Comparison of ENCODE assay signal across 15 cellular contexts in the genomic region with DNA sequence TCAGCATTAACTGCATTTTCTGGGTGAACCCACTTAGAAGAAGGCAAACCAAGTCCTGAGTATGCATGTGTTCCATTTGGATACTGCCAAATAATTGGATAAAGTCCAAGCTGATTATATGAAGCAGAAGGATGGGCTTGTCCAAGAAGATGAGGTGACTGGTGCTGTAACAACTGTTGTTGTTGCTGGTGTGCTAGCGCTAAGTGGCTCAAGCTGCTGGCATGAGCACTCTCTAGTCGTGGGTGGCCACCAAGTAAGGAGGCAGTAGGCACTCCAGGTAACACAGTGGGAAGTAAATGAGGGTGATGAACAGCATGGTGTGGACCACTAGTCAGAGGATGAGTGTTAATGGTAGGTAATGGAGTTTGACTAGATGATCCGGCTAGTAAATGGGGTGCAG.
DNase-seq lines count a peak whose midpoint lies in the region; ATAC-seq and TF ChIP-seq lines count a peak whose summit lies in the region.
"Had no signal": no experiment of that assay in that cellular context is flagged by ENCODE, and none has a peak within 500 bp of the region (broad histone marks: within the 10 kb centered on the region; RNA-seq: fewer than 3 reads in every experiment).

No MANE protein-coding gene starts in this region.

- H3K4me3 ChIP-seq in naive thymus-derived CD4-positive, alpha-beta T cell (ENCODE audit: low read length) = no peak overlapping the region
- no peak overlapping the region for H3K4me3 ChIP-seq in SK-N-SH (ENCODE audit: low read depth in 2 of 2, low read length in 1 of 2)
- H3K4me3 ChIP-seq: MG63 had no signal

- H3K4me1 ChIP-seq in naive thymus-derived CD4-positive, alpha-beta T cell (ENCODE audit: control insufficient read depth in 2 of 2, insufficient read depth in 2 of 2, low read length in 2 of 2) = peaks cover 9 to 16% of the 10 kb centered on the region in 2 donors
- peaks cover 18 to 33% of the 10 kb centered on the region in 2 experiments; a peak in 3 of 4 replicates for H3K4me1 ChIP-seq in SK-N-SH (ENCODE audit: control insufficient read depth in 1 of 2, insufficient read depth in 2 of 2, low read depth in 1 of 2, low read length in 1 of 2)

- H3K9me3 Mint-ChIP-seq in T-helper 2 cell treated with Interferon-gamma antibody and Interleukin-4, amounts not matched to agents 5 μg/mL and 100 μg/mL, for 36 hours = peaks cover 7% of the 10 kb centered on the region
- peaks cover 8% of the 10 kb centered on the region for H3K9me3 Mint-ChIP-seq in activated CD8-positive, alpha-beta T cell treated with anti-CD3 and anti-CD28 coated beads, Interleukin-2, amount 10 ng/mL, durations not matched to agents 7 days and 5 days (ENCODE audit: insufficient read depth)
- H3K9me3 Mint-ChIP-seq in naive thymus-derived CD4-positive, alpha-beta T cell = peaks cover 0 to 4% (median 0%) of the 10 kb centered on the region in 11 donors
- H3K9me3 Mint-ChIP-seq: CD4-positive, CD25-positive, alpha-beta regulatory T cell had no signal

- H3K27me3 Mint-ChIP-seq in T-helper 2 cell treated with Interferon-gamma antibody and Interleukin-4, amounts not matched to agents 5 μg/mL and 100 μg/mL, for 36 hours (ENCODE audit: low read depth) = no peaks in the 10 kb centered on the region
- no peaks in the 10 kb centered on the region for H3K27me3 Mint-ChIP-seq in activated CD8-positive, alpha-beta T cell treated with anti-CD3 and anti-CD28 coated beads, Interleukin-2, amount 10 ng/mL, durations not matched to agents 7 days and 5 days (ENCODE audit: low read depth)
- H3K27me3 Mint-ChIP-seq in naive thymus-derived CD4-positive, alpha-beta T cell = no peaks in the 10 kb centered on the region
- H3K27me3 Mint-ChIP-seq: CD4-positive, CD25-positive, alpha-beta regulatory T cell had no signal

- H3K27me3 ChIP-seq in naive thymus-derived CD4-positive, alpha-beta T cell (ENCODE audit: control insufficient read depth in 2 of 2, insufficient read depth in 2 of 2, low read length in 2 of 2) = no peaks in the 10 kb centered on the region
- no peaks in the 10 kb centered on the region for H3K27me3 ChIP-seq in SK-N-SH (ENCODE audit: insufficient read depth)
- H3K27me3 ChIP-seq: MG63 had no signal

- peaks cover 25% of the 10 kb centered on the region for H3F3A ChIP-seq in SK-N-SH (replicated peaks; ENCODE audit: insufficient read depth)

- H3K4me1 Mint-ChIP-seq in T-helper 2 cell treated with Interferon-gamma antibody and Interleukin-4, amounts not matched to agents 5 μg/mL and 100 μg/mL, for 36 hours (ENCODE audit: low read depth) = peaks cover 26% of the 10 kb centered on the region
- H3K4me1 Mint-ChIP-seq in activated CD8-positive, alpha-beta T cell treated with anti-CD3 and anti-CD28 coated beads, Interleukin-2, amount 10 ng/mL, durations not matched to agents 7 days and 5 days (ENCODE audit: low read depth) = peaks cover 28% of the 10 kb centered on the region
- peaks cover 25 to 55% (median 51%) of the 10 kb centered on the region in 7 donors for H3K4me1 Mint-ChIP-seq in naive thymus-derived CD4-positive, alpha-beta T cell

- peaks cover 6 to 30% (median 6%) of the 10 kb centered on the region in 3 experiments for H3K36me3 ChIP-seq in naive thymus-derived CD4-positive, alpha-beta T cell (ENCODE audit: control insufficient read depth in 2 of 3, insufficient read depth in 3 of 3, low read length in 3 of 3)
- H3K36me3 ChIP-seq in SK-N-SH (replicated peaks in 1 of 2; ENCODE audit: control insufficient read depth in 1 of 2, insufficient read depth in 2 of 2, low read length in 1 of 2) = peaks cover 41 to 55% of the 10 kb centered on the region in 2 experiments

- no peaks in the 10 kb centered on the region for H3K9me2 ChIP-seq in SK-N-SH

- H2AFZ ChIP-seq in SK-N-SH (ENCODE audit: low read depth) = no peak overlapping the region

- DNase-seq in T-helper 2 cell treated with Interferon-gamma antibody and Interleukin-4, amounts not matched to agents 5 μg/mL and 100 μg/mL, for 36 hours (ENCODE audit: low spot score) = no peak
- DNase-seq in T-helper 2 cell (no peak), D341Med (ENCODE audit: low spot score) (peak; percentile 17), SK-N-SH (no peak), iPS-NIHi11 (ENCODE audit: low spot score) (no peak)
- DNase-seq in activated CD8-positive, alpha-beta T cell treated with anti-CD3 and anti-CD28 coated beads, Interleukin-2, amount 10 ng/mL, durations not matched to agents 7 days and 5 days = no peak
- DNase-seq in naive thymus-derived CD4-positive, alpha-beta T cell = no peak
- DNase-seq: activated T-cell treated with anti-CD3 and anti-CD28 coated beads, Interleukin-2, amount 50 U/mL, for 1 hour; CD4-positive, CD25-positive, alpha-beta regulatory T cell; cortex of kidney; MG63; NCI-H2081 treated with DMSO at 0.1 percent for 48 hours; RPMI8226; stimulated activated CD4-positive, alpha-beta T cell treated with anti-CD3 and anti-CD28 coated beads, Interleukin-4, amount 100 ng/mL, for 4 hours had no signal

- H3K36me3 Mint-ChIP-seq in T-helper 2 cell treated with Interferon-gamma antibody and Interleukin-4, amounts not matched to agents 5 μg/mL and 100 μg/mL, for 36 hours (ENCODE audit: low read depth) = peaks cover 49% of the 10 kb centered on the region
- H3K36me3 Mint-ChIP-seq in activated CD8-positive, alpha-beta T cell treated with anti-CD3 and anti-CD28 coated beads, Interleukin-2, amount 10 ng/mL, durations not matched to agents 7 days and 5 days (ENCODE audit: low read depth) = peaks cover 53% of the 10 kb centered on the region
- H3K36me3 Mint-ChIP-seq in naive thymus-derived CD4-positive, alpha-beta T cell = peaks cover 10 to 42% (median 33%) of the 10 kb centered on the region in 5 donors

- intact Hi-C loops in naive thymus-derived CD4-positive, alpha-beta T cell (cut with micrococcal nuclease) = loop anchor here in 1 of 2 donors (10.0 kb wide), 1 partner anchor 141 kb away; no protein-coding TSS in a partner anchor

- CTCF ChIA-PET in activated CD8-positive, alpha-beta T cell treated with anti-CD3 and anti-CD28 coated beads, Interleukin-2, amount 10 ng/mL, durations not matched to agents 7 days and 5 days (lab: Charles Lee) = interaction anchor here (0.7 to 2.3 kb wide), 8 partner anchors 12 to 507 kb away, joined by 3 to 13 read pairs (median 4); no protein-coding TSS in a partner anchor
- CTCF ChIA-PET in naive thymus-derived CD4-positive, alpha-beta T cell (lab: Charles Lee) = interaction anchor here (0.6 to 1.5 kb wide), 5 partner anchors 12 to 507 kb away, joined by 3 to 8 read pairs (median 5); no protein-coding TSS in a partner anchor
- CTCF ChIA-PET in SK-N-SH (lab: Yijun Ruan, JAX) = interaction anchor here (1.0 to 1.2 kb wide), 4 partner anchors 14 to 506 kb away, joined by 3 to 9 read pairs (median 8); no protein-coding TSS in a partner anchor

- peaks cover 83% of the 10 kb centered on the region for H3K79me2 ChIP-seq in SK-N-SH (ENCODE audit: insufficient read depth)

- peaks cover 0 to 3% (median 0%) of the 10 kb centered on the region in 3 experiments for H3K9me3 ChIP-seq in naive thymus-derived CD4-positive, alpha-beta T cell (ENCODE audit: control insufficient read depth in 2 of 3, low read length in 3 of 3)
- no peaks in the 10 kb centered on the region for H3K9me3 ChIP-seq in SK-N-SH
- H3K9me3 ChIP-seq: MG63 had no signal

- H3K27ac Mint-ChIP-seq in T-helper 2 cell treated with Interferon-gamma antibody and Interleukin-4, amounts not matched to agents 5 μg/mL and 100 μg/mL, for 36 hours = peak overlapping the region; percentile 58
- peak overlapping the region; percentile 2 for H3K27ac Mint-ChIP-seq in activated CD8-positive, alpha-beta T cell treated with anti-CD3 and anti-CD28 coated beads, Interleukin-2, amount 10 ng/mL, durations not matched to agents 7 days and 5 days
- H3K27ac Mint-ChIP-seq in naive thymus-derived CD4-positive, alpha-beta T cell = peak overlapping the region in 8 of 9 donors; percentile 3 to 77 (median 24)

- no peak overlapping the region for H3K27ac ChIP-seq in naive thymus-derived CD4-positive, alpha-beta T cell (ENCODE audit: low read depth, low read length)
- peak overlapping the region in 1 of 2 experiments; percentile 53; a peak in 1 of 4 replicates for H3K27ac ChIP-seq in SK-N-SH (ENCODE audit: low read depth in 2 of 2, low read length in 1 of 2)

- no peak overlapping the region for H3K4me2 ChIP-seq in SK-N-SH

- 86% methylated on average over 3 of the region's 3 CpGs for WGBS in SK-N-SH (ENCODE audit: low lambda C conversion rate)

- TF ChIP-seq EP300 in SK-N-SH (IDR thresholded peaks at IDR 0.05; ENCODE audit: borderline replicate concordance in 1 of 2, low read depth in 1 of 2, low read length in 1 of 2) = no peak

- no peak for TF ChIP-seq RAD21 in SK-N-SH (IDR thresholded peaks at IDR 0.05; ENCODE audit: low read length)

- H4K20me1 ChIP-seq in SK-N-SH (ENCODE audit: insufficient read depth) = peaks cover 27% of the 10 kb centered on the region

- ATAC-seq in activated CD8-positive, alpha-beta T cell treated with anti-CD3 and anti-CD28 coated beads, Interleukin-2, amount 10 ng/mL, durations not matched to agents 7 days and 5 days = no peak
- peak; percentile 6 for ATAC-seq in naive thymus-derived CD4-positive, alpha-beta T cell
- ATAC-seq in GM19035 (IDR thresholded peaks at IDR 0.05; ENCODE audit: unreplicated experiment) = no peak

- TF ChIP-seq CTCF in SK-N-SH (IDR thresholded peaks at IDR 0.05) = no peak

- POLR2A ChIA-PET in activated CD8-positive, alpha-beta T cell treated with anti-CD3 and anti-CD28 coated beads, Interleukin-2, amount 10 ng/mL, durations not matched to agents 7 days and 5 days (lab: Charles Lee) = interaction anchor here (1.2 kb wide), 1 partner anchor 56 kb away, joined by 7 read pairs; no protein-coding TSS in a partner anchor
- POLR2A ChIA-PET in naive thymus-derived CD4-positive, alpha-beta T cell (lab: Charles Lee) = interaction anchor here (0.5 kb wide), 1 partner anchor 325 kb away, joined by 3 read pairs; no protein-coding TSS in a partner anchor
- POLR2A ChIA-PET in SK-N-SH (lab: Yijun Ruan, JAX) = no interaction called here

- no peak overlapping the region for H3K4me3 Mint-ChIP-seq in T-helper 2 cell treated with Interferon-gamma antibody and Interleukin-4, amounts not matched to agents 5 μg/mL and 100 μg/mL, for 36 hours
- no peak overlapping the region for H3K4me3 Mint-ChIP-seq in activated CD8-positive, alpha-beta T cell treated with anti-CD3 and anti-CD28 coated beads, Interleukin-2, amount 10 ng/mL, durations not matched to agents 7 days and 5 days
- H3K4me3 Mint-ChIP-seq in naive thymus-derived CD4-positive, alpha-beta T cell = no peak overlapping the region

- H3K9ac ChIP-seq in SK-N-SH = no peak overlapping the region

TF ChIP-seq in SK-N-SH, 30 proteins besides CTCF, POLR2A, EP300 and RAD21:
- no peak for TF ChIP-seq FOSL2 (IDR thresholded peaks at IDR 0.05; ENCODE audit: borderline replicate concordance, low read depth)

Comparison
In these comparisons a context has a peak if more than half of its experiments do, and no peak if none do; other contexts are left out.
1. H3K27ac Mint-ChIP-seq: peak in every context shown above with its lines; median percentile 58 in T-helper 2 cell treated with Interferon-gamma antibody and Interleukin-4, amounts not matched to agents 5 μg/mL and 100 μg/mL, for 36 hours; 24 in naive thymus-derived CD4-positive, alpha-beta T cell; 2 in activated CD8-positive, alpha-beta T cell treated with anti-CD3 and anti-CD28 coated beads, Interleukin-2, amount 10 ng/mL, durations not matched to agents 7 days and 5 days.